In the genomic region with DNA sequence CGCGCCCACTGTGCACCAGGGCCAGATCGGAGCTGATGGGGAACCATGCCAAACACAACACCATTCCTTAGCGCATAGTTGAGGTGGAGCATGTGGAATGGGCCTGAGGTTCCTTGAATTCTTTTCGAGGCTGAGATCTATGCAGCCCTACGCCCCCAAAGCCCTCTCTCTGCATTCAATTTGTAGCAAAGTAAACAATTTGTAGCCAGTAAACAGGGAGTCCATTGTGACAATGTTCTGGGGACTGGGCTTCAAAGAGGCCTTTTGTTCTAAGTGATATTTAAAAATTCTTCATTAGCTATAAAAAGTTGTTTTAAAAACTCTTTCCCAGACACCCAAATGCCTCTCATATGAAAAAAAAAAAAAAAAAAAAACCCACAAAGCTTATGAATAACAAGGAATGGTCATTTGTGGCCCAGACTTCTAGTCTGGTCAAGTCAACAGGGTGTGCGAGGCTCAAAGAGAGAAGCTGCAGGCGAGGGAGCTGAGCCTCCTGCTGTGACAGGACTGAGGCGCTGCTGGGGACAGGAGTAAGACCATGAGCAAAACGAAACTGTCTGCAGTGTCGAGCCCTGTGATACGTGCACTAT, we compare ENCODE assay signal across 19 cellular contexts. TPM values are rescaled to one million over a fixed set of nuclear protein-coding genes. Genes with fewer than 3 reads are reported as not detected.
DNase-seq lines count a peak whose midpoint lies in the region; ATAC-seq and TF ChIP-seq lines count a peak whose summit lies in the region.
"Had no signal": no experiment of that assay in that cellular context is flagged by ENCODE, and none has a peak within 500 bp of the region (broad histone marks: within the 10 kb centered on the region; RNA-seq: fewer than 3 reads in every experiment).

No MANE protein-coding gene starts in this region.

- intact Hi-C loops in IMR-90 (cut with micrococcal nuclease), result no loop called here
- intact Hi-C loops in tibial artery (cut with DNase I; ENCODE audit: low total_unique reads), result loop anchor here (10.0 kb wide), 1 partner anchor 418 kb away; the partner anchor contains the start of gene ATP5PO

- no TSS peak for BruUV-seq in IMR-90 (replicated peaks; lab: Mats Ljungman, UMichigan)

- POLR2A ChIA-PET in IMR-90 (lab: Charles Lee; ENCODE audit: unreplicated experiment), result interaction anchor here (0.7 kb wide), 1 partner anchor 88 kb away, joined by 12 read pairs; no protein-coding TSS in a partner anchor
- POLR2A ChIA-PET in naive thymus-derived CD8-positive, alpha-beta T cell (lab: Charles Lee), result no interaction called here

- H3K4ac ChIP-seq in IMR-90 (ENCODE audit: low read depth, low read length), result peak overlapping the region; percentile 57

- H3K27ac Mint-ChIP-seq in progenitor cell of endocrine pancreas, result no peak overlapping the region
- H3K27ac Mint-ChIP-seq in naive thymus-derived CD8-positive, alpha-beta T cell, result no peak overlapping the region
- H3K27ac Mint-ChIP-seq: activated CD4-positive, alpha-beta T cell treated with anti-CD3 and anti-CD28 coated beads for 36 hours; dendritic cell treated with granulocyte-macrophage colony-stimulating factor and Interleukin-4, amounts not matched to agents 40 ng/mL and 50 ng/mL, for 4 days; mesothelial cell of epicardium; T-helper 1 cell treated with Interleukin-12 subunit alpha and Interleukin-12 subunit beta and Interleukin-4 antibody, amounts not matched to agents 30 μg/mL and 1 μg/mL, for 36 hours had no signal

- no peaks in the 10 kb centered on the region for H3K36me3 Mint-ChIP-seq in progenitor cell of endocrine pancreas (ENCODE audit: insufficient read depth)
- peaks cover 0 to 6% (median 4%) of the 10 kb centered on the region in 3 donors for H3K36me3 Mint-ChIP-seq in naive thymus-derived CD8-positive, alpha-beta T cell

- dilution Hi-C loops in IMR-90 (cut with HindIII; ENCODE audit: low sequenced_read_pairs, unreplicated experiment), result no loop called here

- peak overlapping the region; percentile 10; the same call in 1 of the 2 replicates for H3K23ac ChIP-seq in IMR-90 (ENCODE audit: low read depth, low read length)

- peak overlapping the region; percentile 13; the same call in 1 of the 2 replicates for H2AK5ac ChIP-seq in IMR-90 (ENCODE audit: low read depth, low read length)

- peaks cover 5% of the 10 kb centered on the region for H3K27me3 ChIP-seq in IMR-90 (ENCODE audit: control insufficient read depth, insufficient read depth, low read length)
- no peaks in the 10 kb centered on the region for H3K27me3 ChIP-seq in tibial artery
- H3K27me3 ChIP-seq: pancreas had no signal

- H4K91ac ChIP-seq in IMR-90 (ENCODE audit: insufficient read depth, low read depth, low read length), result peak overlapping the region; percentile 46; the same call in 1 of the 2 replicates

- H3K9ac ChIP-seq in IMR-90 (ENCODE audit: low read depth, low read length), result no peak overlapping the region

- H3K79me1 ChIP-seq in IMR-90 (ENCODE audit: low read depth in 1 of 2, low read length in 2 of 2), result no peaks in the 10 kb centered on the region

- H4K5ac ChIP-seq in IMR-90 (ENCODE audit: low read depth, low read length), result peak overlapping the region; percentile 38

- H3K27ac ChIP-seq in IMR-90 (ENCODE audit: insufficient read depth, low read length) (no peak overlapping the region), tibial artery (peak overlapping the region; percentile 71 to 79)
- H3K27ac ChIP-seq: pancreas, RWPE1 had no signal

- peaks cover 4% of the 10 kb centered on the region for H3K9me3 Mint-ChIP-seq in progenitor cell of endocrine pancreas (ENCODE audit: low read depth)
- peaks cover 0 to 14% (median 5%) of the 10 kb centered on the region in 9 donors for H3K9me3 Mint-ChIP-seq in naive thymus-derived CD8-positive, alpha-beta T cell
- H3K9me3 Mint-ChIP-seq: T-helper 1 cell treated with Interleukin-12 subunit alpha and Interleukin-12 subunit beta and Interleukin-4 antibody, amounts not matched to agents 30 μg/mL and 1 μg/mL, for 36 hours had no signal

- H2BK20ac ChIP-seq in IMR-90 (ENCODE audit: low read depth, low read length), result peak overlapping the region; percentile 20; the same call in 1 of the 2 replicates

- in situ Hi-C loops in IMR-90 (cut with MboI; ENCODE audit: low sequenced_read_pairs), result no loop called here
- in situ Hi-C loops in astrocyte of the cerebellum (cut with HindIII; ENCODE audit: low sequenced_read_pairs), result no loop called here

- H3K18ac ChIP-seq in IMR-90 (ENCODE audit: low read depth, low read length), result no peak overlapping the region; the same call in 1 of the 2 replicates

- no peak overlapping the region; a peak in 1 of 4 replicates for H4K8ac ChIP-seq in IMR-90 (ENCODE audit: low read depth in 2 of 2, low read length in 2 of 2)

- peaks cover 2% of the 10 kb centered on the region for H3K4me1 Mint-ChIP-seq in progenitor cell of endocrine pancreas (ENCODE audit: low read depth)
- no peaks in the 10 kb centered on the region for H3K4me1 Mint-ChIP-seq in naive thymus-derived CD8-positive, alpha-beta T cell
- H3K4me1 Mint-ChIP-seq: activated CD4-positive, alpha-beta T cell treated with anti-CD3 and anti-CD28 coated beads for 36 hours had no signal

- H2BK120ac ChIP-seq in IMR-90 (ENCODE audit: low read depth, low read length), result peak overlapping the region; percentile 44

- H3K4me3 Mint-ChIP-seq in progenitor cell of endocrine pancreas (ENCODE audit: low read depth), result no peak overlapping the region
- no peak overlapping the region for H3K4me3 Mint-ChIP-seq in naive thymus-derived CD8-positive, alpha-beta T cell
- H3K4me3 Mint-ChIP-seq: activated CD4-positive, alpha-beta T cell treated with anti-CD3 and anti-CD28 coated beads for 36 hours; dendritic cell treated with granulocyte-macrophage colony-stimulating factor and Interleukin-4, amounts not matched to agents 40 ng/mL and 50 ng/mL, for 4 days; mesothelial cell of epicardium; T-helper 1 cell treated with Interleukin-12 subunit alpha and Interleukin-12 subunit beta and Interleukin-4 antibody, amounts not matched to agents 30 μg/mL and 1 μg/mL, for 36 hours had no signal

- H2BK5ac ChIP-seq in IMR-90 (ENCODE audit: low read depth, low read length, poor library complexity, severe bottlenecking), result no peak overlapping the region

- TF ChIP-seq CTCF in IMR-90 (conservative IDR thresholded peaks at IDR 0.05; ENCODE audit: low read depth, low read length) (no peak), astrocyte of the cerebellum (IDR thresholded peaks at IDR 0.05; ENCODE audit: low read depth, low read length, missing control alignments) (no peak), tibial artery (IDR thresholded peaks at IDR 0.05) (no peak), progenitor cell of endocrine pancreas (IDR thresholded peaks at IDR 0.05; ENCODE audit: unreplicated experiment) (no peak)

- DNase-seq in IMR-90 (peak; percentile 25), astrocyte of the cerebellum (ENCODE audit: low read depth) (peak; percentile 53), kidney glomerular epithelial cell (lab: John Stamatoyannopoulos, UW) (peak; percentile 37), tibial artery (no peak), progenitor cell of endocrine pancreas (ENCODE audit: low spot score, unreplicated experiment) (no peak)
- DNase-seq in naive thymus-derived CD8-positive, alpha-beta T cell, result no peak
- DNase-seq: activated CD4-positive, alpha-beta T cell treated with anti-CD3 and anti-CD28 coated beads for 36 hours; activated naive CD4-positive, alpha-beta T cell treated with anti-CD3 and anti-CD28 coated beads, Interleukin-2, amount 50 U/mL, for 16 hours; Karpas-422; NCI-H187 treated with DMSO at 0.1 percent for 48 hours; NCI-H748 treated with DMSO at 0.1 percent for 48 hours; pancreas had no signal

- ATAC-seq in IMR-90 (ENCODE audit: low read depth), result no peak
- ATAC-seq in naive thymus-derived CD8-positive, alpha-beta T cell, result no peak
- ATAC-seq in GM18498 (IDR thresholded peaks at IDR 0.05; ENCODE audit: unreplicated experiment), result no peak
- ATAC-seq: activated CD4-positive, alpha-beta T cell treated with anti-CD3 and anti-CD28 coated beads for 36 hours; GM12878; HCT116; pancreas had no signal

- H3K36me3 ChIP-seq in IMR-90 (ENCODE audit: control insufficient read depth, insufficient read depth, low read length), result no peaks in the 10 kb centered on the region
- H3K36me3 ChIP-seq in tibial artery, result no peaks in the 10 kb centered on the region
- H3K36me3 ChIP-seq: pancreas had no signal

- H3K56ac ChIP-seq in IMR-90 (ENCODE audit: extremely low read depth, insufficient read depth, low read length), result no peak overlapping the region

- H3K14ac ChIP-seq in IMR-90 (replicated peaks; ENCODE audit: low read depth, low read length), result 0 out of 2 replicates have a peak overlapping the region, but pooled peaks have one; percentile 25

- TF ChIP-seq POLR2A in IMR-90 (IDR thresholded peaks at IDR 0.05; ENCODE audit: low read depth, low read length), result no peak

- H3K9me3 ChIP-seq in IMR-90 (ENCODE audit: control insufficient read depth, insufficient read depth, low read length) (no peaks in the 10 kb centered on the region), tibial artery (no peaks in the 10 kb centered on the region)
- H3K9me3 ChIP-seq: pancreas had no signal

- H3K4me1 ChIP-seq in IMR-90 (ENCODE audit: control insufficient read depth, insufficient read depth, low read length), result peaks cover 34% of the 10 kb centered on the region
- peaks cover 0 to 68% (median 33%) of the 10 kb centered on the region in 4 donors for H3K4me1 ChIP-seq in tibial artery
- H3K4me1 ChIP-seq: pancreas had no signal

- H3K27me3 Mint-ChIP-seq in progenitor cell of endocrine pancreas, result peaks cover 2% of the 10 kb centered on the region
- peaks cover 0 to 3% (median 0%) of the 10 kb centered on the region in 5 donors for H3K27me3 Mint-ChIP-seq in naive thymus-derived CD8-positive, alpha-beta T cell
- H3K27me3 Mint-ChIP-seq: activated CD4-positive, alpha-beta T cell treated with anti-CD3 and anti-CD28 coated beads for 36 hours had no signal

- no peak overlapping the region for H2AK9ac ChIP-seq in IMR-90 (replicated peaks; ENCODE audit: low read depth, low read length, poor library complexity)

- WGBS in IMR-90 (ENCODE audit: extremely low coverage in 2 of 2, insufficient read length in 1 of 2), 2 experiments, result 82% methylated on average over 6 of the region's 12 CpGs; no CpG with 5 or more reads in 1 of the 2 experiments

- H3K4me2 ChIP-seq in IMR-90 (ENCODE audit: low read depth, low read length), result no peak overlapping the region

- H2BK15ac ChIP-seq in IMR-90 (ENCODE audit: low read depth, low read length), result peak overlapping the region; percentile 5; the same call in 1 of the 3 replicates

- no peak overlapping the region for H2AFZ ChIP-seq in IMR-90 (replicated peaks; ENCODE audit: low read length, poor library complexity)

- CTCF ChIA-PET in IMR-90 (lab: Yijun Ruan, JAX), result interaction anchor here (0.6 to 1.2 kb wide), 4 partner anchors 12 to 409 kb away, joined by 3 to 4 read pairs (median 3); no protein-coding TSS in a partner anchor

- H3K4me3 ChIP-seq in IMR-90 (ENCODE audit: insufficient read depth, low read depth, low read length) (no peak overlapping the region), astrocyte of the cerebellum (ENCODE audit: low read depth, low read length) (no peak overlapping the region), tibial artery (no peak overlapping the region)
- H3K4me3 ChIP-seq: GM12878, pancreas had no signal

- TF ChIP-seq RAD21 in IMR-90 (IDR thresholded peaks at IDR 0.05; ENCODE audit: low read length), result no peak

- peaks cover 11% of the 10 kb centered on the region for H3K9me1 ChIP-seq in IMR-90 (ENCODE audit: insufficient read depth, low read length)

- no peaks in the 10 kb centered on the region for H4K20me1 ChIP-seq in IMR-90 (ENCODE audit: insufficient read depth, low read length)

RNA-seq across cellular contexts. Expression of gene KCNE2, which starts 30.6 kb away (rescaled TPM):
- total RNA-seq in IMR-90 (2012; rRNA removed), result not detected in 2 replicates
- not detected in 2 replicates for polyA plus RNA-seq in IMR-90 (2012; rRNA removed)
- not detected in 2 replicates for polyA plus RNA-seq in IMR-90 (2012; cell fraction: cytosol; rRNA removed)
- polyA plus RNA-seq in IMR-90 (2012; cell fraction: nucleus; rRNA removed; ENCODE audit: low replicate concordance), result not detected in 2 replicates
- 0.55 and 0.58 TPM in 2 replicates for total RNA-seq in progenitor cell of endocrine pancreas
- total RNA-seq in naive thymus-derived CD8-positive, alpha-beta T cell, result not detected
- under 1 TPM in 2 of 3 donors, not detected in 1; 0.24 to 0.67 TPM for polyA plus RNA-seq in naive thymus-derived CD8-positive, alpha-beta T cell
- total RNA-seq: activated CD4-positive, alpha-beta T cell treated with anti-CD3 and anti-CD28 coated beads for 36 hours; GM12878; pancreas had no signal
- polyA plus RNA-seq: GM12878, pancreas had no signal

RNA-seq across cellular contexts. Expression of gene SMIM11, which starts 42.1 kb away (rescaled TPM):
- total RNA-seq in IMR-90 (2012; rRNA removed), result 6.9 and 8.8 TPM in 2 replicates
- 2.6 and 3.6 TPM in 2 replicates for polyA plus RNA-seq in IMR-90 (2012; rRNA removed)
- polyA plus RNA-seq in IMR-90 (2012; cell fraction: cytosol; rRNA removed), result 2.9 and 8.4 TPM in 2 replicates
- 1.1 and 5.4 TPM in 2 replicates for polyA plus RNA-seq in IMR-90 (2012; cell fraction: nucleus; rRNA removed; ENCODE audit: low replicate concordance)
- total RNA-seq in progenitor cell of endocrine pancreas, result 5.9 and 22.7 TPM in 2 replicates
- 1 to 10 TPM; 6.2 to 8.2 TPM for total RNA-seq in naive thymus-derived CD8-positive, alpha-beta T cell
- polyA plus RNA-seq in naive thymus-derived CD8-positive, alpha-beta T cell, result 10 to 100 TPM in 2 of 3 donors, 1 to 10 TPM in 1; 9.8 to 30.2 (median 28.3) TPM

Comparison
In these comparisons a context has a peak if more than half of its experiments do, and no peak if none do; other contexts are left out.
1. DNase-seq: peak in IMR-90 (single experiment), astrocyte of the cerebellum (single experiment) and kidney glomerular epithelial cell (single experiment); none in tibial artery (0 of 2), progenitor cell of endocrine pancreas (single experiment) and naive thymus-derived CD8-positive, alpha-beta T cell (0 of 10).